Comparison of ENCODE assay signal across 29 cellular contexts in the genomic region with DNA sequence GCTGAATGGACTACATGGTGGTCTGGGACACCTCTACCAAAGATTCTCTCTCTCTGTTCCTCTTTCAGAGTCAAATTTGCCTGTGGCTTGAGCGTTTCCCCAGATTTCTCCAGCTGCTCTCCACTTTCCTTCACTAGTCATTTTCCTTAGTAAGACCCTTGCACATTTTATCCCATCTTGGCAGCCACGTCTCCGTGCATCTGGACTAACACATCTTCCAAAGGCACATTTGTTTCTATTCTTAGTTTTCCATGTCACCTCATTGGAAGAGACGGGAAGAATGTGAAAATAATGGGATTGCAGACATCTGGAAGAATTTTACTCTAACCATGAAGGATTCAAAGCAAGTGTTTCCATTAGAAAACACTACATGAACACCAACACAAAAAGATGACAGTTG.
"Had no signal": no experiment of that assay in that cellular context is flagged by ENCODE, and none has a peak within 500 bp of the region (broad histone marks: within the 10 kb centered on the region; RNA-seq: fewer than 3 reads in every experiment).

No MANE protein-coding gene starts in this region.

- H3K9me3 ChIP-seq: esophagus muscularis mucosa, neutrophil, pancreas, right atrium auricular region, spleen, testis, tibial artery had no signal

- H3K4me2 ChIP-seq: hepatocyte had no signal

- H3K4me3 ChIP-seq: coronary artery, esophagus muscularis mucosa, hepatocyte, lung, pancreas, right atrium auricular region, skin epidermis, spleen, testis, tibial artery had no signal

- ATAC-seq: left colon; left ventricle myocardium superior; natural killer cell treated with Interleukin-12 subunit alpha and Interleukin-12 subunit beta and Interleukin-15 and Interleukin-18, amount 100 ng/mL, for 72 hours; pancreas; sciatic nerve; stimulated activated memory B cell treated with anti-CD40 and anti-IgM and Interleukin-4, amounts not matched to agents 10 μg/mL and 1 μg/mL and 100 μg/mL, for 72 hours; stimulated activated naive CD8-positive, alpha-beta T cell treated with anti-CD3 and anti-CD28 coated beads, Interleukin-15, Interleukin-2, amounts not matched to agents 100 U/mL and 50 U/mL, for 24 hours had no signal

- H3K27me3 Mint-ChIP-seq: type B pancreatic cell had no signal

- DNase-seq: dermis blood vessel endothelial cell; effector memory CD4-positive, alpha-beta T cell; left colon; left ventricle myocardium superior; naive B cell; pancreas; spleen; stimulated activated CD4-positive, alpha-beta T cell treated with anti-CD3 and anti-CD28 coated beads, Interleukin-4, amount 100 ng/mL, for 4 hours; stimulated activated naive CD8-positive, alpha-beta T cell treated with anti-CD3 and anti-CD28 coated beads, Interleukin-15, Interleukin-2, amounts not matched to agents 100 U/mL and 50 U/mL, for 24 hours; substantia nigra; testis; tibial artery had no signal

- H2AFZ ChIP-seq: hepatocyte had no signal

- H3K79me2 ChIP-seq: hepatocyte had no signal

- H3K27ac ChIP-seq: coronary artery, esophagus muscularis mucosa, hepatocyte, neutrophil, pancreas, right atrium auricular region, skin epidermis, spleen, testis, tibial artery had no signal

- H3K4me1 Mint-ChIP-seq: memory B cell; naive B cell; neural crest cell; stimulated activated memory B cell treated with anti-CD40 and anti-IgM and Interleukin-4, amounts not matched to agents 10 μg/mL and 1 μg/mL and 100 μg/mL, for 72 hours had no signal

- H3K4me3 Mint-ChIP-seq: memory B cell; naive B cell; natural killer cell treated with Interleukin-12 subunit alpha and Interleukin-12 subunit beta and Interleukin-15 and Interleukin-18, amount 100 ng/mL, for 72 hours; neural crest cell; stimulated activated memory B cell treated with anti-CD40 and anti-IgM and Interleukin-4, amounts not matched to agents 10 μg/mL and 1 μg/mL and 100 μg/mL, for 72 hours; type B pancreatic cell had no signal

- H3K4me1 ChIP-seq: pancreas, right atrium auricular region, spleen, testis, tibial artery had no signal

- H3K36me3 ChIP-seq: esophagus muscularis mucosa, neutrophil, pancreas, right atrium auricular region, spleen, tibial artery had no signal

- FAIRE-seq: endothelial cell of umbilical vein, frontal cortex, islet of Langerhans, pancreas had no signal

- H3K27me3 ChIP-seq: esophagus muscularis mucosa, hepatocyte, neutrophil, pancreas, right atrium auricular region, spleen, testis, tibial artery had no signal

- H3K36me3 Mint-ChIP-seq: memory B cell; naive B cell; natural killer cell treated with Interleukin-12 subunit alpha and Interleukin-12 subunit beta and Interleukin-15 and Interleukin-18, amount 100 ng/mL, for 72 hours; stimulated activated memory B cell treated with anti-CD40 and anti-IgM and Interleukin-4, amounts not matched to agents 10 μg/mL and 1 μg/mL and 100 μg/mL, for 72 hours; type B pancreatic cell had no signal

- H3K9me3 Mint-ChIP-seq: memory B cell; naive B cell; natural killer cell treated with Interleukin-12 subunit alpha and Interleukin-12 subunit beta and Interleukin-15 and Interleukin-18, amount 100 ng/mL, for 72 hours; neural crest cell; stimulated activated memory B cell treated with anti-CD40 and anti-IgM and Interleukin-4, amounts not matched to agents 10 μg/mL and 1 μg/mL and 100 μg/mL, for 72 hours; type B pancreatic cell had no signal

- H3K27ac Mint-ChIP-seq: memory B cell; natural killer cell treated with Interleukin-12 subunit alpha and Interleukin-12 subunit beta and Interleukin-15 and Interleukin-18, amount 100 ng/mL, for 72 hours; progenitor cell of endocrine pancreas; stimulated activated memory B cell treated with anti-CD40 and anti-IgM and Interleukin-4, amounts not matched to agents 10 μg/mL and 1 μg/mL and 100 μg/mL, for 72 hours; type B pancreatic cell had no signal
